ENCODE assay signal across 37 cellular contexts in genomic region chr5:1240496-1241260, GRCh38. TPM values are rescaled to one million over a fixed set of nuclear protein-coding genes. Genes with fewer than 3 reads are reported as not detected.
"Had no signal": no experiment of that assay in that cellular context is flagged by ENCODE, and none has a peak within 500 bp of the region (broad histone marks: within the 10 kb centered on the region; RNA-seq: fewer than 3 reads in every experiment).

No MANE protein-coding gene starts in this region.

- H3K27ac ChIP-seq: dorsolateral prefrontal cortex, epithelial cell of prostate, gastrocnemius medialis, heart left ventricle, hepatocyte, neutrophil, pancreas, right atrium auricular region, stomach, thyroid gland had no signal

- H3K36me3 ChIP-seq: gastrocnemius medialis, heart left ventricle, neutrophil, pancreas, right atrium auricular region, stomach, thyroid gland had no signal

- H3K4me1 Mint-ChIP-seq: mesothelial cell of epicardium; naive thymus-derived CD8-positive, alpha-beta T cell; stimulated activated effector memory CD8-positive, alpha-beta T cell treated with anti-CD3 and anti-CD28 coated beads, Interleukin-12 subunit alpha, Interleukin-12 subunit beta, amount 100 ng/mL, for 72 hours had no signal

- H3K4me3 ChIP-seq: dorsolateral prefrontal cortex, gastrocnemius medialis, heart left ventricle, hepatocyte, pancreas, right atrium auricular region, smooth muscle cell, stomach, thyroid gland had no signal

- H3K9me3 ChIP-seq: gastrocnemius medialis, neutrophil, pancreas, thyroid gland had no signal

- H3K4me3 Mint-ChIP-seq: mesothelial cell of epicardium; naive thymus-derived CD8-positive, alpha-beta T cell; stimulated activated effector memory CD8-positive, alpha-beta T cell treated with anti-CD3 and anti-CD28 coated beads, Interleukin-12 subunit alpha, Interleukin-12 subunit beta, amount 100 ng/mL, for 72 hours; type B pancreatic cell had no signal

- DNase-seq: cerebellar nuclear complex; dorsolateral prefrontal cortex; effector CD4-positive, alpha-beta T cell; foreskin fibroblast; gastrocnemius medialis; heart left ventricle; kidney; mesenchymal stem cell; naive thymus-derived CD8-positive, alpha-beta T cell; pancreas; stimulated activated CD4-positive, alpha-beta T cell treated with anti-CD3 and anti-CD28 coated beads, Interleukin-12 subunit alpha, Interleukin-12 subunit beta, amount 100 ng/mL, for 4 hours; stimulated activated CD4-positive, alpha-beta T cell treated with anti-CD3 and anti-CD28 coated beads, Interleukin-1b, Interleukin-23, amount 100 ng/mL, for 48 hours; stimulated activated CD4-positive, alpha-beta T cell treated with anti-CD3 and anti-CD28 coated beads, Interleukin-4, amount 100 ng/mL, for 24 hours; stimulated activated naive CD4-positive, alpha-beta T cell treated with Interleukin-2 at 50 U/mL for 16 hours; stomach; thyroid gland had no signal

- H3K9me3 Mint-ChIP-seq: type B pancreatic cell had no signal

- H3K27ac Mint-ChIP-seq: mesothelial cell of epicardium; progenitor cell of endocrine pancreas; stimulated activated effector memory CD8-positive, alpha-beta T cell treated with anti-CD3 and anti-CD28 coated beads, Interleukin-12 subunit alpha, Interleukin-12 subunit beta, amount 100 ng/mL, for 72 hours; type B pancreatic cell had no signal

- H3K27me3 ChIP-seq: hepatocyte, right atrium auricular region, thyroid gland had no signal

- H3K79me2 ChIP-seq: hepatocyte had no signal

- H3K4me2 ChIP-seq: hepatocyte, smooth muscle cell had no signal

- H2AFZ ChIP-seq: hepatocyte had no signal

- H3K36me3 Mint-ChIP-seq: mesothelial cell of epicardium; stimulated activated effector memory CD8-positive, alpha-beta T cell treated with anti-CD3 and anti-CD28 coated beads, Interleukin-12 subunit alpha, Interleukin-12 subunit beta, amount 100 ng/mL, for 72 hours; type B pancreatic cell had no signal

- H3K4me1 ChIP-seq: gastrocnemius medialis, pancreas, right atrium auricular region, thyroid gland had no signal

RNA-seq across cellular contexts. Expression of gene SLC6A18, which starts 15.5 kb away (rescaled TPM):
- total RNA-seq: dorsolateral prefrontal cortex; esophagus mucosa; gastrocnemius medialis; glomerular endothelial cell; heart left ventricle; hepatocyte; kidney; left lobe of liver; lower leg skin; lung microvascular endothelial cell; mesothelial cell of epicardium; mucosa of gallbladder; myocyte; naive thymus-derived CD8-positive, alpha-beta T cell; omental fat pad; pancreas; progenitor cell of endocrine pancreas; right atrium auricular region; sciatic nerve; smooth muscle cell; stomach; subcutaneous adipose tissue; temporal lobe; thyroid gland; urinary bladder had no signal

RNA-seq across cellular contexts. Expression of gene SLC6A19, which starts 39.3 kb away (rescaled TPM):
- total RNA-seq: esophagus mucosa; glomerular endothelial cell; heart left ventricle; lower leg skin; lung microvascular endothelial cell; mesothelial cell of epicardium; myocyte; naive thymus-derived CD8-positive, alpha-beta T cell; omental fat pad; right atrium auricular region; smooth muscle cell; subcutaneous adipose tissue; thyroid gland; urinary bladder had no signal

RNA-seq across cellular contexts. Expression of gene TERT, which starts 54.2 kb away (rescaled TPM):
- total RNA-seq: esophagus mucosa, gastrocnemius medialis, glomerular endothelial cell, heart left ventricle, hepatocyte, lung microvascular endothelial cell, mucosa of gallbladder, omental fat pad, right atrium auricular region, smooth muscle cell, subcutaneous adipose tissue, temporal lobe, thyroid gland, urinary bladder had no signal
